ENCODE assay signal across 11 cellular contexts in the genomic region with DNA sequence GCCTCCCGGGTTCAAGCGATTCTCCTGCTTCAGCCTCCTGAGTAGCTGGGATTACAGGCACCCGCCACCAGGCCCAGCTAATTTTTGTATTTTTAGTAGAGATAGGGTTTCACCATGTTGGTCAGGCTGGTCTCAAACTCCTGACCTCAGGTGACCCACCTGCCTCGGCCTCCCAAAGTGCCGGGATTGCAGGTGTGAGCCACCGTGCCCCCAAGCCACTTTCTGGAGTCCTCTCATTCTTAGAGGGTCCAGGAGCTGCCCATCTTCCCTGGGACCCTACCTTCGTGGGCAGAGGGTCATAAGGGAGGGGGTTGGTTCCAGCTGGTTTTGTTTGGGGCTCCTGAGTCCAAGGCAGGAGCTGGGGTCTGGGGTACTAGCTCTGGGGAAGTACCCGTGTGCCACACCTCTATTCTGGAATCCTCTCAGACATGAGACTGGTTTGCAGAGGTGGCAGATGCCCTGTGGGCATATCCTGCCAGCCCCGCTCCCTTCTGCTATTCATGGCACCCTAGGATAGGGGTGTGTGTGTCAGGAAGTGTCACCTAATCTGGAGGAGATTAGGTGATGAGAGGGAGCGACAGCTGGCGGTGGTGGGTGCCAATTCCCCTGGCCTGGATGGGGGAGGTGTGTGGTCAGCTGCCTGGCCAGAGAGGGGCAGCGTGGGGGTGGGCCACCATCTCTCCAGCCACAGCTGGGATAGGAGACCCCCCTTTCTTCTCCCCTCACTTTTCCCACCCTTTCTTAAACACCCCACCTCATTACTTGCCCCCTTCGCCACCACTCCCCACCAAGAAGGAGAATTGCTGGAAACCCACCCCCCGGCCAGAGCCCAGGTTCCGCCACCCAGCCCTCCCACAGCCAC. TPM values are rescaled to one million over a fixed set of nuclear protein-coding genes. Genes with fewer than 3 reads are reported as not detected.
DNase-seq lines count a peak whose midpoint lies in the region; ATAC-seq and TF ChIP-seq lines count a peak whose summit lies in the region.
"Had no signal": no experiment of that assay in that cellular context is flagged by ENCODE, and none has a peak within 500 bp of the region (broad histone marks: within the 10 kb centered on the region; RNA-seq: fewer than 3 reads in every experiment).

No MANE protein-coding gene starts in this region.

- intact Hi-C loops in right cardiac atrium (cut with DNase I) = loop anchor here in 2 of 4 donors (10.0 kb wide), 2 partner anchors 84 to 94 kb away; a partner anchor contains a TSS

- 52% methylated on average over 15 of the region's 15 CpGs for WGBS in right cardiac atrium

- DNase-seq in activated T-cell treated with anti-CD3 and anti-CD28 coated beads, Interleukin-2, amount 50 U/mL, for 4 hours = no peak
- DNase-seq in activated T-cell treated with anti-CD3 and anti-CD28 coated beads for 4 hours = no peak
- no peak for DNase-seq in RWPE2 (ENCODE audit: low spot score)
- DNase-seq in right cardiac atrium = peak in 2 of 3 donors; percentile 77 to 80
- no peak for DNase-seq in stimulated activated naive CD8-positive, alpha-beta T cell treated with anti-CD3 and anti-CD28 coated beads, Interleukin-15, amount 100 ng/mL, for 72 hours
- DNase-seq in COR-L47 (lab: John Stamatoyannopoulos, UW) = no peak
- DNase-seq: erythroblast, NCI-H1048 had no signal

- H3K9me3 ChIP-seq in RWPE2 (ENCODE audit: severe bottlenecking) (no peaks in the 10 kb centered on the region), right cardiac atrium (ENCODE audit: control insufficient read depth, low read length) (no peaks in the 10 kb centered on the region)
- H3K9me3 ChIP-seq: pancreas had no signal

- H3K27ac ChIP-seq in RWPE2 (ENCODE audit: poor library complexity, severe bottlenecking) = peak overlapping the region; percentile 82
- H3K27ac ChIP-seq in right cardiac atrium (ENCODE audit: low read length) = peak overlapping the region; percentile 37

- peaks cover 30% of the 10 kb centered on the region for H3K4me1 Mint-ChIP-seq in activated T-cell treated with anti-CD3 and anti-CD28 coated beads, Interleukin-2, amount 50 U/mL, for 4 hours (ENCODE audit: low read depth)
- peaks cover 61% of the 10 kb centered on the region for H3K4me1 Mint-ChIP-seq in stimulated activated naive CD8-positive, alpha-beta T cell treated with anti-CD3 and anti-CD28 coated beads, Interleukin-15, amount 100 ng/mL, for 72 hours

- peak overlapping the region; percentile 96 for H3K4me3 Mint-ChIP-seq in activated T-cell treated with anti-CD3 and anti-CD28 coated beads, Interleukin-2, amount 50 U/mL, for 4 hours
- H3K4me3 Mint-ChIP-seq in stimulated activated naive CD8-positive, alpha-beta T cell treated with anti-CD3 and anti-CD28 coated beads, Interleukin-15, amount 100 ng/mL, for 72 hours = peak overlapping the region; percentile 85 to 99

- peak overlapping the region in 1 of 2 donors; percentile 42 for H3K27ac Mint-ChIP-seq in stimulated activated naive CD8-positive, alpha-beta T cell treated with anti-CD3 and anti-CD28 coated beads, Interleukin-15, amount 100 ng/mL, for 72 hours

- ATAC-seq in activated T-cell treated with anti-CD3 and anti-CD28 coated beads, Interleukin-2, amount 50 U/mL, for 4 hours = no peak
- ATAC-seq in RWPE2 (ENCODE audit: low read depth) = no peak
- ATAC-seq in right cardiac atrium = no peak
- ATAC-seq in stimulated activated naive CD8-positive, alpha-beta T cell treated with anti-CD3 and anti-CD28 coated beads, Interleukin-15, amount 100 ng/mL, for 72 hours = no peak
- no peak for ATAC-seq in HG03135 (IDR thresholded peaks at IDR 0.05; ENCODE audit: unreplicated experiment)
- no peak for ATAC-seq in HG03039 (IDR thresholded peaks at IDR 0.05; ENCODE audit: unreplicated experiment)
- ATAC-seq: pancreas had no signal

- no peaks in the 10 kb centered on the region for H3K27me3 Mint-ChIP-seq in activated T-cell treated with anti-CD3 and anti-CD28 coated beads, Interleukin-2, amount 50 U/mL, for 4 hours (ENCODE audit: low read depth)
- H3K27me3 Mint-ChIP-seq in stimulated activated naive CD8-positive, alpha-beta T cell treated with anti-CD3 and anti-CD28 coated beads, Interleukin-15, amount 100 ng/mL, for 72 hours = no peaks in the 10 kb centered on the region

- H3K9me3 Mint-ChIP-seq in activated T-cell treated with anti-CD3 and anti-CD28 coated beads, Interleukin-2, amount 50 U/mL, for 4 hours = no peaks in the 10 kb centered on the region
- no peaks in the 10 kb centered on the region for H3K9me3 Mint-ChIP-seq in stimulated activated naive CD8-positive, alpha-beta T cell treated with anti-CD3 and anti-CD28 coated beads, Interleukin-15, amount 100 ng/mL, for 72 hours

- H3K36me3 ChIP-seq in RWPE2 (ENCODE audit: low read depth) = peaks cover 44% of the 10 kb centered on the region

- H3K36me3 Mint-ChIP-seq in activated T-cell treated with anti-CD3 and anti-CD28 coated beads, Interleukin-2, amount 50 U/mL, for 4 hours (ENCODE audit: insufficient read depth) = peaks cover 16% of the 10 kb centered on the region

- TF ChIP-seq CTCF in RWPE2 (IDR thresholded peaks at IDR 0.05; ENCODE audit: poor library complexity, severe bottlenecking) = no peak

- H3K4me1 ChIP-seq in RWPE2 (ENCODE audit: insufficient read depth, poor library complexity, severe bottlenecking) (peaks cover 2% of the 10 kb centered on the region), right cardiac atrium (ENCODE audit: control insufficient read depth, insufficient read depth, low read length) (no peaks in the 10 kb centered on the region)

- H3K27me3 ChIP-seq in RWPE2 (ENCODE audit: insufficient read depth, poor library complexity, severe bottlenecking) = no peaks in the 10 kb centered on the region
- H3K27me3 ChIP-seq in right cardiac atrium (ENCODE audit: control insufficient read depth, insufficient read depth) = no peaks in the 10 kb centered on the region
- H3K27me3 ChIP-seq: pancreas had no signal

- H3K4me3 ChIP-seq in RWPE2 (ENCODE audit: severe bottlenecking) (no peak overlapping the region), right cardiac atrium (ENCODE audit: low read length) (no peak overlapping the region)

RNA-seq across cellular contexts. Expression of a gene that starts 2.1 kb away (rescaled TPM):
- total RNA-seq in activated T-cell treated with anti-CD3 and anti-CD28 coated beads, Interleukin-2, amount 50 U/mL, for 4 hours = 100 to 1,000 TPM; 692 to 815 (median 725) TPM
- total RNA-seq in right cardiac atrium = 100 to 1,000 TPM; 117 to 131 (median 125) TPM
- 154 TPM for polyA plus RNA-seq in right cardiac atrium

RNA-seq across cellular contexts. Expression of a gene that starts 10.2 kb away (rescaled TPM):
- 10 to 100 TPM; 16.3 to 20.8 (median 17.2) TPM for total RNA-seq in activated T-cell treated with anti-CD3 and anti-CD28 coated beads, Interleukin-2, amount 50 U/mL, for 4 hours
- total RNA-seq in right cardiac atrium = under 1 TPM; 0.28 to 0.82 (median 0.44) TPM
- 0.52 TPM for polyA plus RNA-seq in right cardiac atrium

RNA-seq across cellular contexts. Expression of a gene that starts 11.7 kb away (rescaled TPM):
- total RNA-seq in activated T-cell treated with anti-CD3 and anti-CD28 coated beads, Interleukin-2, amount 50 U/mL, for 4 hours = 1 to 10 TPM in 1 of 3 donors, under 1 TPM in 2; 0.60 to 1.2 (median 0.95) TPM
- total RNA-seq in right cardiac atrium = 1 to 10 TPM; 4.8 to 8.5 (median 5.7) TPM
- polyA plus RNA-seq in right cardiac atrium = 4.5 TPM

RNA-seq across cellular contexts. Expression of a gene that starts 13.5 kb away (rescaled TPM):
- 10 to 100 TPM; 64.6 to 71.2 (median 71.1) TPM for total RNA-seq in activated T-cell treated with anti-CD3 and anti-CD28 coated beads, Interleukin-2, amount 50 U/mL, for 4 hours
- 10 to 100 TPM in 3 of 4 donors, 1 to 10 TPM in 1; 8.6 to 14.0 (median 12.4) TPM for total RNA-seq in right cardiac atrium
- 15.1 TPM for polyA plus RNA-seq in right cardiac atrium

RNA-seq across cellular contexts. Expression of a gene that starts 13.5 kb away (rescaled TPM):
- total RNA-seq in activated T-cell treated with anti-CD3 and anti-CD28 coated beads, Interleukin-2, amount 50 U/mL, for 4 hours = 100 to 1,000 TPM; 140 to 160 (median 148) TPM
- 10 to 100 TPM; 34.1 to 58.0 (median 40.7) TPM for total RNA-seq in right cardiac atrium
- 39.6 TPM for polyA plus RNA-seq in right cardiac atrium

Comparison
In these comparisons a context has a peak if more than half of its experiments do, and no peak if none do; other contexts are left out.
1. DNase-seq: peak in right cardiac atrium (2 of 3); none in activated T-cell treated with anti-CD3 and anti-CD28 coated beads, Interleukin-2, amount 50 U/mL, for 4 hours (single experiment), activated T-cell treated with anti-CD3 and anti-CD28 coated beads for 4 hours (single experiment), RWPE2 (single experiment), stimulated activated naive CD8-positive, alpha-beta T cell treated with anti-CD3 and anti-CD28 coated beads, Interleukin-15, amount 100 ng/mL, for 72 hours (0 of 2) and COR-L47 (single experiment).
2. RNA of a gene that starts 2.1 kb away (total RNA-seq): 692 to 815 TPM in activated T-cell treated with anti-CD3 and anti-CD28 coated beads, Interleukin-2, amount 50 U/mL, for 4 hours; 117 to 131 TPM in right cardiac atrium; every median in the first group is over 4 times any median in the second.
3. RNA of a gene that starts 10.2 kb away (total RNA-seq): 16.3 to 20.8 TPM in activated T-cell treated with anti-CD3 and anti-CD28 coated beads, Interleukin-2, amount 50 U/mL, for 4 hours; 0.28 to 0.82 TPM in right cardiac atrium; every median in the first group is over 4 times any median in the second.